Comparison of ENCODE assay signal across 28 cellular contexts in genomic region chr1:205927247-205927646, GRCh38. TPM values are rescaled to one million over a fixed set of nuclear protein-coding genes. Genes with fewer than 3 reads are reported as not detected.
"Had no signal": no experiment of that assay in that cellular context is flagged by ENCODE, and none has a peak within 500 bp of the region (broad histone marks: within the 10 kb centered on the region; RNA-seq: fewer than 3 reads in every experiment).

No MANE protein-coding gene starts in this region.

- H3K27ac Mint-ChIP-seq: activated CD8-positive, alpha-beta T cell treated with anti-CD3 and anti-CD28 coated beads for 36 hours; activated naive CD4-positive, alpha-beta T cell treated with anti-CD3 and anti-CD28 coated beads, Interleukin-2, amount 50 U/mL, for 24 hours; activated T-cell treated with anti-CD3 and anti-CD28 coated beads, Interleukin-2, amount 50 U/mL, for 72 hours; activated T-helper 2 cell treated with anti-CD3 and anti-CD28 coated beads, Interferon-gamma antibody, Interleukin-2, Interleukin-4, amounts not matched to agents 10 μg/mL and 5 μg/mL and 100 μg/mL, durations not matched to agents 14 hours and 24 hours and 36 hours had no signal

- ATAC-seq: activated CD4-positive, CD25-positive, alpha-beta regulatory T cell treated with anti-CD3 and anti-CD28 coated beads, Interleukin-2, amount 50 U/mL, for 24 hours; activated CD8-positive, alpha-beta T cell treated with anti-CD3 and anti-CD28 coated beads for 36 hours; activated T-cell treated with anti-CD3 and anti-CD28 coated beads, Interleukin-2, amount 50 U/mL, for 72 hours; body of pancreas; Panc1; Right ventricle myocardium inferior had no signal

- H3K9ac ChIP-seq: KMS-11, SK-N-SH had no signal

- H3K4me2 ChIP-seq: KMS-11, SK-N-SH had no signal

- H3K36me3 Mint-ChIP-seq: activated naive CD4-positive, alpha-beta T cell treated with anti-CD3 and anti-CD28 coated beads, Interleukin-2, amount 50 U/mL, for 24 hours had no signal

- H3K4me1 ChIP-seq: ascending aorta had no signal

- H3K4me3 ChIP-seq: ascending aorta, body of pancreas had no signal

- H3K36me3 ChIP-seq: ascending aorta had no signal

- H3K27me3 Mint-ChIP-seq: activated CD8-positive, alpha-beta T cell treated with anti-CD3 and anti-CD28 coated beads for 36 hours; activated naive CD4-positive, alpha-beta T cell treated with anti-CD3 and anti-CD28 coated beads, Interleukin-2, amount 50 U/mL, for 24 hours had no signal

- DNase-seq: activated CD4-positive, alpha-beta T cell treated with anti-CD3 and anti-CD28 coated beads for 4 hours; activated CD8-positive, alpha-beta memory T cell treated with anti-CD3 and anti-CD28 coated beads, Interleukin-2, amount 50 U/mL, for 4 hours; activated CD8-positive, alpha-beta T cell treated with anti-CD3 and anti-CD28 coated beads for 36 hours; activated naive CD4-positive, alpha-beta T cell; activated T-cell treated with anti-CD3 and anti-CD28 coated beads, Interleukin-2, amount 50 U/mL, for 72 hours; NCI-H1092 treated with DMSO at 0.1 percent for 48 hours; NCI-H1417 treated with DMSO at 0.1 percent for 48 hours; NCI-H1694; NCI-H2029 treated with DMSO at 0.1 percent for 48 hours; NCI-H345; NCI-H510A; NCI-H526 treated with DMSO at 0.1 percent for 48 hours; NK-92 treated with Interleukin-12 subunit alpha and Interleukin-12 subunit beta, amount 100 ng/mL, for 24 hours; OCI-M1; RPMI8226; SK-N-SH; T-helper 1 cell had no signal

- H3K27ac ChIP-seq: ascending aorta, body of pancreas, KMS-11 had no signal

- H3K4me3 Mint-ChIP-seq: activated CD8-positive, alpha-beta T cell treated with anti-CD3 and anti-CD28 coated beads for 36 hours; activated naive CD4-positive, alpha-beta T cell treated with anti-CD3 and anti-CD28 coated beads, Interleukin-2, amount 50 U/mL, for 24 hours; activated T-cell treated with anti-CD3 and anti-CD28 coated beads, Interleukin-2, amount 50 U/mL, for 72 hours had no signal

- H3K9me3 ChIP-seq: ascending aorta, body of pancreas, SK-N-SH had no signal

- H3K4me1 Mint-ChIP-seq: activated naive CD4-positive, alpha-beta T cell treated with anti-CD3 and anti-CD28 coated beads, Interleukin-2, amount 50 U/mL, for 24 hours had no signal

- H3K9me3 Mint-ChIP-seq: activated CD8-positive, alpha-beta T cell treated with anti-CD3 and anti-CD28 coated beads for 36 hours; activated naive CD4-positive, alpha-beta T cell treated with anti-CD3 and anti-CD28 coated beads, Interleukin-2, amount 50 U/mL, for 24 hours; activated T-cell treated with anti-CD3 and anti-CD28 coated beads, Interleukin-2, amount 50 U/mL, for 72 hours; activated T-helper 2 cell treated with anti-CD3 and anti-CD28 coated beads, Interferon-gamma antibody, Interleukin-2, Interleukin-4, amounts not matched to agents 10 μg/mL and 5 μg/mL and 100 μg/mL, durations not matched to agents 14 hours and 24 hours and 36 hours had no signal

- H3K27me3 ChIP-seq: ascending aorta, body of pancreas had no signal

RNA-seq across cellular contexts. Expression of gene SLC26A9, which starts 16.0 kb away (rescaled TPM):
- total RNA-seq: activated CD8-positive, alpha-beta T cell treated with anti-CD3 and anti-CD28 coated beads for 36 hours; activated T-cell treated with anti-CD3 and anti-CD28 coated beads, Interleukin-2, amount 50 U/mL, for 72 hours; activated T-helper 2 cell treated with anti-CD3 and anti-CD28 coated beads, Interferon-gamma antibody, Interleukin-2, Interleukin-4, amounts not matched to agents 10 μg/mL and 5 μg/mL and 100 μg/mL, durations not matched to agents 14 hours and 24 hours and 36 hours; ascending aorta; bronchial epithelial cell; MCF 10A; T-helper 2 cell treated with Interferon-gamma antibody and Interleukin-4, amounts not matched to agents 100 ng/mL and 5 ng/mL, for 36 hours had no signal
- polyA plus RNA-seq: SK-N-SH had no signal
